Comparison of ENCODE assay signal across 18 cellular contexts in genomic region chr14:71988954-71989353, GRCh38. TPM values are rescaled to one million over a fixed set of nuclear protein-coding genes. Genes with fewer than 3 reads are reported as not detected.
A peak's percentile ranks its signal among the peaks of the same experiment; 100 is the strongest.
DNase-seq lines count a peak whose midpoint lies in the region; ATAC-seq and TF ChIP-seq lines count a peak whose summit lies in the region.
"Had no signal": no experiment of that assay in that cellular context is flagged by ENCODE, and none has a peak within 500 bp of the region (broad histone marks: within the 10 kb centered on the region; RNA-seq: fewer than 3 reads in every experiment).

No MANE protein-coding gene starts in this region.

- no peaks in the 10 kb centered on the region for H3K36me3 Mint-ChIP-seq in GM23338 (ENCODE audit: low read depth)
- H3K36me3 Mint-ChIP-seq: CD4-positive, CD25-positive, alpha-beta regulatory T cell; CD8-positive, alpha-beta memory T cell had no signal

- H3K4me2 ChIP-seq in GM23338: no peak overlapping the region

- no peak overlapping the region for H3K27ac Mint-ChIP-seq in GM23338
- H3K27ac Mint-ChIP-seq: CD4-positive, CD25-positive, alpha-beta regulatory T cell; CD8-positive, alpha-beta memory T cell had no signal

- H3K9me2 ChIP-seq in GM23338 (ENCODE audit: insufficient read depth): no peaks in the 10 kb centered on the region

- H3K4me1 Mint-ChIP-seq in GM23338: no peaks in the 10 kb centered on the region
- H3K4me1 Mint-ChIP-seq: CD4-positive, CD25-positive, alpha-beta regulatory T cell; CD8-positive, alpha-beta memory T cell had no signal

- H3K36me3 ChIP-seq in GM23338 (ENCODE audit: insufficient read depth) (no peaks in the 10 kb centered on the region), esophagus muscularis mucosa (no peaks in the 10 kb centered on the region)
- H3K36me3 ChIP-seq: BE2C had no signal

- no peaks in the 10 kb centered on the region for H3K9me3 ChIP-seq in esophagus muscularis mucosa
- H3K9me3 ChIP-seq: BE2C had no signal

- H3K27ac ChIP-seq in GM23338 (ENCODE audit: low read depth): no peak overlapping the region
- H3K27ac ChIP-seq in esophagus muscularis mucosa (replicated peaks in 1 of 4): no peak overlapping the region

- no peak overlapping the region for H2AFZ ChIP-seq in GM23338

- H3K27me3 ChIP-seq in GM23338 (ENCODE audit: insufficient read depth) (no peaks in the 10 kb centered on the region), esophagus muscularis mucosa (no peaks in the 10 kb centered on the region)
- H3K27me3 ChIP-seq: BE2C had no signal

- H4K20me1 ChIP-seq in GM23338 (replicated peaks; ENCODE audit: insufficient read depth): no peaks in the 10 kb centered on the region

- TF ChIP-seq POLR2A in esophagus muscularis mucosa (IDR thresholded peaks at IDR 0.05; ENCODE audit: low read depth): no peak

- intact Hi-C loops in esophagus muscularis mucosa (cut with DNase I): no loop called here
- intact Hi-C loops in left ventricle myocardium superior (cut with micrococcal nuclease): no loop called here

- no peaks in the 10 kb centered on the region for H3K79me2 ChIP-seq in GM23338 (replicated peaks; ENCODE audit: insufficient read depth)

- no peak overlapping the region for H3K4me3 ChIP-seq in GM23338
- H3K4me3 ChIP-seq in esophagus muscularis mucosa: no peak overlapping the region

- H3K9me3 Mint-ChIP-seq in GM23338: no peaks in the 10 kb centered on the region
- H3K9me3 Mint-ChIP-seq: CD8-positive, alpha-beta memory T cell; H9 had no signal

- no peaks in the 10 kb centered on the region for H3K4me1 ChIP-seq in GM23338 (ENCODE audit: insufficient read depth)
- peaks cover 3 to 23% (median 15%) of the 10 kb centered on the region in 4 donors for H3K4me1 ChIP-seq in esophagus muscularis mucosa
- H3K4me1 ChIP-seq: BE2C had no signal

- no peaks in the 10 kb centered on the region for H3F3A ChIP-seq in GM23338 (replicated peaks; ENCODE audit: low read depth)

- H3K4me3 Mint-ChIP-seq in GM23338: no peak overlapping the region
- H3K4me3 Mint-ChIP-seq: CD4-positive, CD25-positive, alpha-beta regulatory T cell; CD8-positive, alpha-beta memory T cell; H9 had no signal

- ATAC-seq in GM23338 (no peak; the same call in 1 of the 3 replicates), left ventricle myocardium superior (peak; percentile 63)

- TF ChIP-seq EP300 in esophagus muscularis mucosa (IDR thresholded peaks at IDR 0.05): no peak

- 69% methylated on average over 2 of the region's 3 CpGs for WGBS in esophagus muscularis mucosa

- H3K27me3 Mint-ChIP-seq in GM23338 (ENCODE audit: insufficient read depth, low read depth, poor library complexity): no peaks in the 10 kb centered on the region

- DNase-seq in GM23338 (ENCODE audit: low spot score) (peak; percentile 3), esophagus muscularis mucosa (ENCODE audit: extremely low spot score) (peak; percentile 50), left ventricle myocardium superior (peak; percentile 58), HK-2 (ENCODE audit: unreplicated experiment) (no peak), NCI-H82 treated with DMSO at 0.1 percent for 48 hours (lab: John Stamatoyannopoulos, UW; ENCODE audit: unreplicated experiment) (no peak), T-helper 2 cell (no peak)
- DNase-seq: ACHN; BE2C; C1 segment of cervical spinal cord; CD4-positive, CD25-positive, alpha-beta regulatory T cell; CD8-positive, alpha-beta memory T cell; COR-L47; DMS 273 treated with DMSO at 0.1 percent for 48 hours; DMS53; GF-D8; GOT3; H9 had no signal

- TF ChIP-seq CTCF in GM23338 (conservative IDR thresholded peaks at IDR 0.05; ENCODE audit: low read depth in 2 of 2) (no peak), esophagus muscularis mucosa (IDR thresholded peaks at IDR 0.05) (no peak)

TF ChIP-seq in GM23338, 12 proteins besides CTCF, POLR2A, EP300 and RAD21:
- TF ChIP-seq EZH2phosphoT487 (IDR thresholded peaks at IDR 0.05; ENCODE audit: unreplicated experiment) (no peak), NANOG (IDR thresholded peaks at IDR 0.05; ENCODE audit: borderline replicate concordance) (no peak), JUNB (IDR thresholded peaks at IDR 0.05; ENCODE audit: unreplicated experiment) (no peak)
TF ChIP-seq in GM23338: peak in this region for 0.

RNA-seq across cellular contexts. Expression of gene RGS6, which starts 56.7 kb away (rescaled TPM):
- 0.83 and 2.4 TPM in 2 replicates for total RNA-seq in GM23338 (2014; rRNA removed; shearing (Covaris generic))
- 0.61 and 0.66 TPM in 2 replicates for polyA plus RNA-seq in GM23338 (2016; fragmentation: Nextera tagmentation; extraction: Ambion mirVana)
- total RNA-seq in esophagus muscularis mucosa (1 to 10 TPM in 2 of 4 donors, under 1 TPM in 2; 0.83 to 2.4 (median 1.5) TPM), left ventricle myocardium superior (26.0 TPM)
- total RNA-seq: HT-29 had no signal
- polyA plus RNA-seq: CD8-positive, alpha-beta memory T cell had no signal

Comparison
In these comparisons a context has a peak if more than half of its experiments do, and no peak if none do; other contexts are left out.
1. DNase-seq: peak in GM23338 (single experiment), esophagus muscularis mucosa (single experiment) and left ventricle myocardium superior (single experiment); none in HK-2 (single experiment), NCI-H82 treated with DMSO at 0.1 percent for 48 hours (single experiment) and T-helper 2 cell (0 of 5).